In genomic region chr1:23525558-23526174, GRCh38 we compare ENCODE assay signal across 2 cellular contexts.
A peak's percentile ranks its signal among the peaks of the same experiment; 100 is the strongest.
TF ChIP-seq lines count a peak whose summit lies in the region.

No MANE protein-coding gene starts in this region.

TF ChIP-seq in A549, 52 proteins besides CTCF, POLR2A, EP300 and RAD21:
- TF ChIP-seq ZFP36 (IDR thresholded peaks at IDR 0.05; ENCODE audit: borderline replicate concordance, partially characterized antibody) (peak; percentile 57), BHLHE40 (IDR thresholded peaks at IDR 0.05; ENCODE audit: low read depth, low read length) (no peak), RCOR1 (IDR thresholded peaks at IDR 0.05; ENCODE audit: low read depth, low read length) (no peak)

TF ChIP-seq in H1, 55 proteins besides CTCF, POLR2A, EP300 and RAD21:
- TF ChIP-seq CTBP2 (IDR thresholded peaks at IDR 0.05; ENCODE audit: borderline replicate concordance, insufficient read depth, insufficient read length, low read length) (peak; percentile 88), SIN3A (conservative IDR thresholded peaks at IDR 0.05 in 1 of 2, IDR thresholded peaks at IDR 0.05 in 1 of 2; ENCODE audit: low read depth in 1 of 2, low read length in 2 of 2) (peak; percentile 91 to 92; a peak in 2 of 4 replicates), CHD7 (IDR thresholded peaks at IDR 0.05; ENCODE audit: insufficient replicate concordance, low read length) (no peak)
